ENCODE assay signal across 8 cellular contexts in genomic region chr6:16759646-16760535, GRCh38. TPM values are rescaled to one million over a fixed set of nuclear protein-coding genes. Genes with fewer than 3 reads are reported as not detected.
DNase-seq lines count a peak whose midpoint lies in the region; ATAC-seq and TF ChIP-seq lines count a peak whose summit lies in the region.

No MANE protein-coding gene starts in this region.

- peak; percentile 97 for TF ChIP-seq POLR2A in transverse colon (IDR thresholded peaks at IDR 0.05)

- H3K36me3 ChIP-seq in adipocyte (ENCODE audit: control insufficient read depth, insufficient read depth, low read length, severe bottlenecking) (no peaks in the 10 kb centered on the region), transverse colon (no peaks in the 10 kb centered on the region)

- peak overlapping the region; percentile 99 to 100 (median 100) for H3K27ac ChIP-seq in transverse colon

- TF ChIP-seq RAD21 in Ishikawa (IDR thresholded peaks at IDR 0.05; ENCODE audit: low read depth) = no peak

- H3K9me3 ChIP-seq in adipocyte (ENCODE audit: control insufficient read depth, low read length) (no peaks in the 10 kb centered on the region), transverse colon (no peaks in the 10 kb centered on the region)

- peak overlapping the region; percentile 92 for H3K9ac ChIP-seq in adipocyte (ENCODE audit: low read length)

- TF ChIP-seq EP300 in Ishikawa (IDR thresholded peaks at IDR 0.05; ENCODE audit: borderline replicate concordance) (no peak), transverse colon (IDR thresholded peaks at IDR 0.05; ENCODE audit: low read depth) (no peak)

- H3K4me3 ChIP-seq in adipocyte (ENCODE audit: low read length) = peak overlapping the region; percentile 90
- H3K4me3 ChIP-seq in transverse colon = peak overlapping the region; percentile 77 to 95 (median 89)

- 0% methylated on average over 2 to 50 of the region's 89 CpGs for WGBS in transverse colon (ENCODE audit: low coverage in 1 of 2), 2 donors

- peak in 3 of 5 experiments; percentile 11 to 39 (median 16) for TF ChIP-seq CTCF in transverse colon (IDR thresholded peaks at IDR 0.05)

- in situ Hi-C loops in transverse colon (cut with MboI; ENCODE audit: low pct_ligation_motif_present in 1 of 4, low pct_unique_long_range_greater_than_20kb in 1 of 4, low sequenced_read_pairs in 3 of 4) = loop anchor here in 3 of 4 donors (10.0 to 25.0 kb wide), 4 partner anchors 205 to 425 kb away; no protein-coding TSS in a partner anchor

- H3K4me1 ChIP-seq in adipocyte (ENCODE audit: control insufficient read depth, insufficient read depth, low read length) (peaks cover 32% of the 10 kb centered on the region), transverse colon (peaks cover 6 to 58% (median 28%) of the 10 kb centered on the region in 4 donors)

- H3K27me3 ChIP-seq in adipocyte (replicated peaks; ENCODE audit: control insufficient read depth, insufficient read depth, low read length) = no peaks in the 10 kb centered on the region
- H3K27me3 ChIP-seq in transverse colon = no peaks in the 10 kb centered on the region

- intact Hi-C loops in cardiac septum (cut with DNase I) = loop anchor here (5.0 to 10.0 kb wide), 4 partner anchors 218 to 515 kb away; no protein-coding TSS in a partner anchor
- intact Hi-C loops in transverse colon (cut with DNase I; ENCODE audit: low total_unique reads) = loop anchor here (5.0 to 10.0 kb wide), 2 partner anchors 245 to 428 kb away; no protein-coding TSS in a partner anchor

- peak; percentile 25 for ATAC-seq in GM21367 (IDR thresholded peaks at IDR 0.05; ENCODE audit: unreplicated experiment)

- DNase-seq in COLO668 (lab: John Stamatoyannopoulos, UW; ENCODE audit: unreplicated experiment) (peak; percentile 80), SW 1271 (lab: John Stamatoyannopoulos, UW) (peak; percentile 55 to 85), adipocyte (ENCODE audit: low read depth) (peak; percentile 91), cardiac septum (ENCODE audit: low spot score) (peak; percentile 95), pons (ENCODE audit: low spot score) (peak; percentile 79), transverse colon (peak; percentile 92)

TF ChIP-seq in Ishikawa, 13 proteins besides CTCF, POLR2A, EP300 and RAD21:
- TF ChIP-seq CREB1 (IDR thresholded peaks at IDR 0.05; ENCODE audit: low read depth) = no peak
- peak; percentile 64; the same call in 1 of the 2 replicates for TF ChIP-seq TAF1 (IDR thresholded peaks at IDR 0.05; ENCODE audit: low read depth)
- TF ChIP-seq REST (IDR thresholded peaks at IDR 0.05; ENCODE audit: low read depth) = no peak
- TF ChIP-seq NFIC (IDR thresholded peaks at IDR 0.05) = no peak
- TF ChIP-seq FOXM1 (IDR thresholded peaks at IDR 0.05; ENCODE audit: borderline replicate concordance, low read depth) = no peak
- peak; percentile 81 for TF ChIP-seq CEBPB (IDR thresholded peaks at IDR 0.05)
- TF ChIP-seq ZBTB7A (IDR thresholded peaks at IDR 0.05; ENCODE audit: low read depth) = peak; percentile 80
- TF ChIP-seq TEAD4 (IDR thresholded peaks at IDR 0.05) = no peak
- TF ChIP-seq TCF12 (IDR thresholded peaks at IDR 0.05; ENCODE audit: low read depth) = no peak
- TF ChIP-seq EGR1 (IDR thresholded peaks at IDR 0.05) = peak; percentile 31; the same call in 1 of the 2 replicates
- TF ChIP-seq MAX (IDR thresholded peaks at IDR 0.05) = no peak; the same call in 1 of the 2 replicates
- 0 out of 2 replicates have a peak, but pooled peaks have one; percentile 6 for TF ChIP-seq YY1 (IDR thresholded peaks at IDR 0.05; ENCODE audit: low read depth)
- TF ChIP-seq USF1 (IDR thresholded peaks at IDR 0.05) = no peak
TF ChIP-seq in Ishikawa: peak in this region for 5.

RNA-seq across cellular contexts. Expression of gene ATXN1, which starts 1.4 kb away (rescaled TPM):
- total RNA-seq in cardiac septum (40.2 TPM), transverse colon (100 to 1,000 TPM in 2 of 4 donors, 10 to 100 TPM in 2; 48.7 to 166 (median 105) TPM)

Comparison
In these comparisons a context has a peak if more than half of its experiments do, and no peak if none do; other contexts are left out.
1. Peak in every context shown above with its lines: DNase-seq, ATAC-seq, H3K4me3 ChIP-seq and H3K27ac ChIP-seq.